In genomic region chr17:49106366-49107210, GRCh38 we compare ENCODE assay signal across 19 cellular contexts. TPM values are rescaled to one million over a fixed set of nuclear protein-coding genes. Genes with fewer than 3 reads are reported as not detected.
DNase-seq lines count a peak whose midpoint lies in the region; ATAC-seq and TF ChIP-seq lines count a peak whose summit lies in the region.
"Had no signal": no experiment of that assay in that cellular context is flagged by ENCODE, and none has a peak within 500 bp of the region (broad histone marks: within the 10 kb centered on the region; RNA-seq: fewer than 3 reads in every experiment).

No MANE protein-coding gene starts in this region.

- no peaks in the 10 kb centered on the region for H3K27me3 Mint-ChIP-seq in neural progenitor cell (ENCODE audit: insufficient read depth, low read depth)
- H3K27me3 Mint-ChIP-seq: activated CD4-positive, alpha-beta memory T cell treated with anti-CD3 and anti-CD28 coated beads for 36 hours had no signal

- no peaks in the 10 kb centered on the region for H3K36me3 Mint-ChIP-seq in neural progenitor cell
- H3K36me3 Mint-ChIP-seq: activated CD4-positive, alpha-beta memory T cell treated with anti-CD3 and anti-CD28 coated beads for 36 hours; CD14-positive monocyte had no signal

- DNase-seq in EL (peak; percentile 76), Panc1 (ENCODE audit: low read depth, low spot score) (no peak), erythroblast (lab: John Stamatoyannopoulos, UW) (peak; percentile 24 to 38), neural progenitor cell (ENCODE audit: low spot score) (no peak), DMS53 treated with DMSO at 0.1 percent for 48 hours (lab: John Stamatoyannopoulos, UW; ENCODE audit: unreplicated experiment) (no peak), tibial artery (no peak)
- DNase-seq: activated CD4-positive, alpha-beta memory T cell treated with anti-CD3 and anti-CD28 coated beads for 36 hours; gastrocnemius medialis; Kasumi-1; NCI-H146; NCI-H526; stimulated activated CD4-positive, alpha-beta T cell treated with anti-CD3 and anti-CD28 coated beads, Interleukin-2, amount 100 ng/mL, for 24 hours; stimulated activated CD8-positive, alpha-beta memory T cell treated with anti-CD3 and anti-CD28 coated beads, Interleukin-4, amount 100 ng/mL, for 48 hours; upper lobe of left lung had no signal

- no peak for TF ChIP-seq CTCF in Panc1 (IDR thresholded peaks at IDR 0.05)
- no peak for TF ChIP-seq CTCF in neural progenitor cell (IDR thresholded peaks at IDR 0.05)
- TF ChIP-seq CTCF in tibial artery (IDR thresholded peaks at IDR 0.05), result no peak

- CTCF ChIA-PET in Panc1 (lab: Charles Lee), result no interaction called here

- H3K9me3 ChIP-seq in Panc1 (ENCODE audit: control insufficient read depth, insufficient read depth, low read depth, low read length) (no peaks in the 10 kb centered on the region), neural progenitor cell (ENCODE audit: low read depth) (no peaks in the 10 kb centered on the region), tibial artery (no peaks in the 10 kb centered on the region)
- H3K9me3 ChIP-seq: gastrocnemius medialis, upper lobe of left lung had no signal

- TF ChIP-seq POLR2A in erythroblast (IDR thresholded peaks at IDR 0.05; ENCODE audit: low read length), result no peak

- peaks cover 7% of the 10 kb centered on the region for H3K4me1 Mint-ChIP-seq in neural progenitor cell
- H3K4me1 Mint-ChIP-seq: CD14-positive monocyte had no signal

- no peaks in the 10 kb centered on the region for H3K27me3 ChIP-seq in Panc1 (ENCODE audit: control insufficient read depth, insufficient read depth, low read length)
- H3K27me3 ChIP-seq in neural progenitor cell, result no peaks in the 10 kb centered on the region
- peaks cover 0 to 24% of the 10 kb centered on the region in 2 donors for H3K27me3 ChIP-seq in tibial artery
- H3K27me3 ChIP-seq: upper lobe of left lung had no signal

- H3K27ac Mint-ChIP-seq in neural progenitor cell, result no peak overlapping the region
- H3K27ac Mint-ChIP-seq: activated CD4-positive, alpha-beta memory T cell treated with anti-CD3 and anti-CD28 coated beads for 36 hours; activated T-helper 1 cell treated with anti-CD3 and anti-CD28 coated beads, Interleukin-12 subunit alpha, Interleukin-12 subunit beta, Interleukin-2, Interleukin-4 antibody, amounts not matched to agents 30 ng/mL and 10 ng/mL and 1 ng/mL, durations not matched to agents 14 hours and 24 hours and 36 hours; CD14-positive monocyte had no signal

- peak; percentile 27; the same call in 1 of the 2 replicates for ATAC-seq in Panc1
- ATAC-seq in HG02840 (IDR thresholded peaks at IDR 0.05; ENCODE audit: low FRiP score, unreplicated experiment), result no peak
- no peak for ATAC-seq in HG03159 (IDR thresholded peaks at IDR 0.05; ENCODE audit: unreplicated experiment)
- ATAC-seq: gastrocnemius medialis had no signal

- POLR2A ChIA-PET in Panc1 (lab: Charles Lee), result interaction anchor here (0.8 kb wide), 1 partner anchor 37 kb away, joined by 4 read pairs; no protein-coding TSS in a partner anchor

- no peaks in the 10 kb centered on the region for H4K20me1 ChIP-seq in neural progenitor cell (ENCODE audit: low read depth)

- no TSS peak for BruUV-seq in Panc1 (replicated peaks; lab: Mats Ljungman, UMichigan)

- H3F3A ChIP-seq in neural progenitor cell (ENCODE audit: low read depth), result no peaks in the 10 kb centered on the region

- intact Hi-C loops in Panc1 (cut with micrococcal nuclease; ENCODE audit: unreplicated experiment) (no loop called here), tibial artery (cut with DNase I; ENCODE audit: low total_unique reads) (no loop called here)

- H3K36me3 ChIP-seq in Panc1 (ENCODE audit: control insufficient read depth, insufficient read depth, low read length), result no peaks in the 10 kb centered on the region
- H3K36me3 ChIP-seq in neural progenitor cell, result no peaks in the 10 kb centered on the region
- no peaks in the 10 kb centered on the region for H3K36me3 ChIP-seq in tibial artery
- H3K36me3 ChIP-seq: gastrocnemius medialis, upper lobe of left lung had no signal

- H3K79me2 ChIP-seq in neural progenitor cell (ENCODE audit: low read depth), result no peaks in the 10 kb centered on the region

- H2AFZ ChIP-seq in neural progenitor cell (replicated peaks), result peak overlapping the region; percentile 7

- H3K4me1 ChIP-seq in Panc1 (ENCODE audit: control insufficient read depth, insufficient read depth, low read length), result peaks cover 7% of the 10 kb centered on the region
- H3K4me1 ChIP-seq in neural progenitor cell, result no peaks in the 10 kb centered on the region
- no peaks in the 10 kb centered on the region for H3K4me1 ChIP-seq in tibial artery
- H3K4me1 ChIP-seq: gastrocnemius medialis, upper lobe of left lung had no signal

- H3K27ac ChIP-seq in Panc1 (ENCODE audit: low read length), result no peak overlapping the region
- no peak overlapping the region for H3K27ac ChIP-seq in neural progenitor cell
- H3K27ac ChIP-seq in tibial artery, result no peak overlapping the region
- H3K27ac ChIP-seq: gastrocnemius medialis, upper lobe of left lung had no signal

- in situ Hi-C loops in Panc1 (cut with HindIII; ENCODE audit: low pct_unique_long_range_greater_than_20kb, low sequenced_read_pairs), result no loop called here

- no peak overlapping the region for H3K4me2 ChIP-seq in neural progenitor cell

- H3K4me3 ChIP-seq in Panc1 (ENCODE audit: low read depth in 2 of 2, low read length in 2 of 2), result no peak overlapping the region
- no peak overlapping the region for H3K4me3 ChIP-seq in neural progenitor cell
- no peak overlapping the region for H3K4me3 ChIP-seq in tibial artery
- H3K4me3 ChIP-seq: gastrocnemius medialis, upper lobe of left lung had no signal

- H3K4me3 Mint-ChIP-seq in neural progenitor cell, result no peak overlapping the region
- H3K4me3 Mint-ChIP-seq: activated CD4-positive, alpha-beta memory T cell treated with anti-CD3 and anti-CD28 coated beads for 36 hours; activated T-helper 1 cell treated with anti-CD3 and anti-CD28 coated beads, Interleukin-12 subunit alpha, Interleukin-12 subunit beta, Interleukin-2, Interleukin-4 antibody, amounts not matched to agents 30 ng/mL and 10 ng/mL and 1 ng/mL, durations not matched to agents 14 hours and 24 hours and 36 hours; CD14-positive monocyte had no signal

- H3K9ac ChIP-seq in neural progenitor cell, result no peak overlapping the region

- H3K9me3 Mint-ChIP-seq in neural progenitor cell, result no peaks in the 10 kb centered on the region
- H3K9me3 Mint-ChIP-seq: activated CD4-positive, alpha-beta memory T cell treated with anti-CD3 and anti-CD28 coated beads for 36 hours; activated T-helper 1 cell treated with anti-CD3 and anti-CD28 coated beads, Interleukin-12 subunit alpha, Interleukin-12 subunit beta, Interleukin-2, Interleukin-4 antibody, amounts not matched to agents 30 ng/mL and 10 ng/mL and 1 ng/mL, durations not matched to agents 14 hours and 24 hours and 36 hours had no signal

RNA-seq across cellular contexts. Expression of gene B4GALNT2, which starts 26.0 kb away (rescaled TPM):
- total RNA-seq in Panc1 (2021; ENCODE audit: unreplicated experiment) (not detected), neural progenitor cell (ENCODE audit: low replicate concordance) (not detected in 2 replicates)
- 0.05 TPM for polyA plus RNA-seq in Panc1 (2012; ENCODE audit: insufficient read length)
- total RNA-seq: activated CD4-positive, alpha-beta memory T cell treated with anti-CD3 and anti-CD28 coated beads for 36 hours; pulmonary artery endothelial cell had no signal
- polyA plus RNA-seq: CD14-positive monocyte had no signal

Comparison
In these comparisons a context has a peak if more than half of its experiments do, and no peak if none do; other contexts are left out.
1. DNase-seq: peak in EL (single experiment) and erythroblast (2 of 2); none in Panc1 (single experiment), neural progenitor cell (single experiment), DMS53 treated with DMSO at 0.1 percent for 48 hours (single experiment) and tibial artery (0 of 2).